ENCODE assay signal across 14 cellular contexts in the genomic region with DNA sequence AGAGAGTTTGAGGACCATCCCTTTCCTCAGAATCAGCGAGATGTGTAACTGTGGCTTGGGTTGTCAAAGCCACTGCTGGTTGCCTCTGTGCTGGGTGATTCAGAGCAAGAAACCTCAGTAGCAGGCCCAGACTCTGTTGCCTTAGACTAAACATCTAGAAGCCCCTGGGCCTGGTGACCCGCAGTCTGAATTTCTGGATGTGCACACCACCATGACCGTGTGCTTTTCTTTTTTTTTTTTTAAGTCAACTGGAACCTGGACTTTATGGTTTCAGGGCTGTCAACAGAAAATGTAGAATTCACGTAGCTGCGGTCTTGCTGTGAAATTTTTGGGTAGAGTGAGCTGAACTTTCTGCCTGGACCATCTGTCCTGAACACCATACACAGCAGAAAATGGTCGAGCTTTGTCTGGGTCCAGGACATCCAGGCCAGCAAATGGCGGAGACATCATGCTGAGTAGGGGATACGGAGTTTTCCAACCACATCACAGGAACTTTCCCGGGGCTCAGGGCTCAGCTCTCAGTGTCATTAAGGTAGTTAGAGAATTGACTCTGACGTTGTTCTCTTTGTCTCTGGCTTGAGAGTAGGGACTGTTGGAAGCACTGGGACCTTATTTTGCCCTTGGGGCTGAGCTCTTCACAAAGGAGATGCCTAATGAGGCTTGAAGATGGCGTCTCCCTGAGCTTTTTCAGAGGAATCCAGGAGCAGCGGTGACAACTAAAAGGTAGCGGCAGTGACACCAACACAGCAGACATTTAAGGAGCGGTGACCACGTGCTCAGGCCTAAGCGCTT. TPM values are rescaled to one million over a fixed set of nuclear protein-coding genes. Genes with fewer than 3 reads are reported as not detected.
DNase-seq lines count a peak whose midpoint lies in the region; ATAC-seq, FAIRE-seq and TF ChIP-seq lines count a peak whose summit lies in the region.
"Had no signal": no experiment of that assay in that cellular context is flagged by ENCODE, and none has a peak within 500 bp of the region (broad histone marks: within the 10 kb centered on the region; RNA-seq: fewer than 3 reads in every experiment).

No MANE protein-coding gene starts in this region.

- CTCF ChIA-PET in K562 (lab: Yijun Ruan, JAX; ENCODE audit: low intra/inter-chr PET ratio): no interaction called here

- no peak overlapping the region for H3K4me2 ChIP-seq in K562 (ENCODE audit: insufficient read depth, low read length)

- no peaks in the 10 kb centered on the region for H3K36me3 ChIP-seq in K562 (ENCODE audit: control insufficient read depth, insufficient read depth, low read length)
- H3K36me3 ChIP-seq: breast epithelium had no signal

- TF ChIP-seq EP300 in K562 (IDR thresholded peaks at IDR 0.05; ENCODE audit: low read length): no peak

- TF ChIP-seq CTCF in K562 (IDR thresholded peaks at IDR 0.05 in 2 of 3, conservative IDR thresholded peaks at IDR 0.05 in 1 of 3; ENCODE audit: insufficient read depth in 2 of 3, low read depth in 1 of 3, low read length in 3 of 3): no peak

- BruUV-seq in K562 (replicated peaks; lab: Mats Ljungman, UMichigan): no TSS peak

- no peak for DNase-seq in K562 (ENCODE audit: extremely low read depth in 1 of 4, low spot score in 3 of 4)
- DNase-seq in G401 (ENCODE audit: low spot score): no peak
- DNase-seq in NCI-H69 (lab: John Stamatoyannopoulos, UW): no peak
- no peak for DNase-seq in NCI-H146 treated with DMSO at 0.1 percent for 48 hours (lab: John Stamatoyannopoulos, UW; ENCODE audit: unreplicated experiment)
- no peak for DNase-seq in dermis blood vessel endothelial cell
- DNase-seq: activated CD4-positive, alpha-beta T cell treated with anti-CD3 and anti-CD28 coated beads, Interleukin-2, amount 50 U/mL, for 48 hours; COR-L47; foreskin keratinocyte; NCI-H1694 had no signal

- H3K27ac ChIP-seq in K562 (ENCODE audit: extremely low read depth, low read depth, low read length): no peak overlapping the region
- H3K27ac ChIP-seq: breast epithelium, foreskin keratinocyte had no signal

- H2AFZ ChIP-seq in K562 (ENCODE audit: low read depth, low read length): peak overlapping the region; percentile 51

- H3K79me2 ChIP-seq in K562 (ENCODE audit: control insufficient read depth, insufficient read depth, low read length): no peaks in the 10 kb centered on the region

- H3K9ac ChIP-seq in K562 (ENCODE audit: insufficient read depth in 1 of 2, low read depth in 2 of 2, low read length in 2 of 2): no peak overlapping the region; a peak in 1 of 4 replicates

- 47% methylated on average over 12 of the region's 16 CpGs for WGBS in K562 (ENCODE audit: insufficient coverage, low coverage, missing lambda C conversion rate)

- peak; percentile 32 for FAIRE-seq in K562 (lab: Jason Lieb, UNC)

- no peaks in the 10 kb centered on the region for H3K27me3 ChIP-seq in K562 (ENCODE audit: control insufficient read depth in 2 of 2, insufficient read depth in 2 of 2, low read length in 2 of 2)
- H3K27me3 ChIP-seq: breast epithelium, foreskin keratinocyte had no signal

- no peak overlapping the region for H3K4me3 ChIP-seq in K562
- H3K4me3 ChIP-seq: breast epithelium had no signal

- H3K4me1 ChIP-seq in K562 (replicated peaks in 1 of 2; ENCODE audit: control insufficient read depth in 2 of 2, insufficient read depth in 2 of 2, low read length in 2 of 2): peaks cover 0 to 3% of the 10 kb centered on the region in 2 experiments; a peak in 2 of 5 replicates
- H3K4me1 ChIP-seq: breast epithelium, foreskin keratinocyte had no signal

- TF ChIP-seq POLR2A in GM18505 (IDR thresholded peaks at IDR 0.05; ENCODE audit: borderline replicate concordance, extremely low read depth, insufficient read depth, insufficient read length) (peak; percentile 25), K562 (conservative IDR thresholded peaks at IDR 0.05) (no peak)

- intact Hi-C loops in K562 (cut with micrococcal nuclease): no loop called here

- no peaks in the 10 kb centered on the region for H4K20me1 ChIP-seq in K562 (replicated peaks; ENCODE audit: control insufficient read depth, insufficient read depth, low read length)

- no peaks in the 10 kb centered on the region for H3K9me3 ChIP-seq in K562 (replicated peaks; ENCODE audit: control insufficient read depth, insufficient read depth, low read depth, low read length)
- H3K9me3 ChIP-seq: breast epithelium had no signal

- in situ Hi-C loops in K562 (cut with MboI) (no loop called here), G401 (cut with HindIII; ENCODE audit: low sequenced_read_pairs) (no loop called here)

- no peaks in the 10 kb centered on the region for H3K9me1 ChIP-seq in K562 (ENCODE audit: control insufficient read depth, insufficient read depth, low read length)

- ATAC-seq in GM18505 (IDR thresholded peaks at IDR 0.05; ENCODE audit: unreplicated experiment) (peak; percentile 53), GM19463 (IDR thresholded peaks at IDR 0.05; ENCODE audit: unreplicated experiment) (peak; percentile 59), HG03095 (IDR thresholded peaks at IDR 0.05; ENCODE audit: unreplicated experiment) (peak; percentile 50), K562 (no peak)
- ATAC-seq: foreskin keratinocyte, Right ventricle myocardium inferior had no signal

- no peak for TF ChIP-seq RAD21 in K562 (CRISPR knock-in tag; conservative IDR thresholded peaks at IDR 0.05 in 1 of 2, IDR thresholded peaks at IDR 0.05 in 1 of 2)

- POLR2A ChIA-PET in K562 (lab: Yijun Ruan, JAX): no interaction called here

TF ChIP-seq in K562, 482 proteins besides CTCF, POLR2A, EP300 and RAD21:
- TF ChIP-seq ELK1 (CRISPR knock-in tag; IDR thresholded peaks at IDR 0.05) (no peak), ZNF583 (CRISPR knock-in tag; IDR thresholded peaks at IDR 0.05) (no peak), HDAC3 (IDR thresholded peaks at IDR 0.05; ENCODE audit: borderline replicate concordance, partially characterized antibody) (no peak), ELF4 (CRISPR knock-in tag; IDR thresholded peaks at IDR 0.05) (no peak), ARHGAP35 (IDR thresholded peaks at IDR 0.05; ENCODE audit: partially characterized antibody) (no peak), NFE2 (IDR thresholded peaks at IDR 0.05; ENCODE audit: low read depth) (no peak), SMARCC2 (IDR thresholded peaks at IDR 0.05; ENCODE audit: low read depth) (no peak)
- TF ChIP-seq, protein P1, sequence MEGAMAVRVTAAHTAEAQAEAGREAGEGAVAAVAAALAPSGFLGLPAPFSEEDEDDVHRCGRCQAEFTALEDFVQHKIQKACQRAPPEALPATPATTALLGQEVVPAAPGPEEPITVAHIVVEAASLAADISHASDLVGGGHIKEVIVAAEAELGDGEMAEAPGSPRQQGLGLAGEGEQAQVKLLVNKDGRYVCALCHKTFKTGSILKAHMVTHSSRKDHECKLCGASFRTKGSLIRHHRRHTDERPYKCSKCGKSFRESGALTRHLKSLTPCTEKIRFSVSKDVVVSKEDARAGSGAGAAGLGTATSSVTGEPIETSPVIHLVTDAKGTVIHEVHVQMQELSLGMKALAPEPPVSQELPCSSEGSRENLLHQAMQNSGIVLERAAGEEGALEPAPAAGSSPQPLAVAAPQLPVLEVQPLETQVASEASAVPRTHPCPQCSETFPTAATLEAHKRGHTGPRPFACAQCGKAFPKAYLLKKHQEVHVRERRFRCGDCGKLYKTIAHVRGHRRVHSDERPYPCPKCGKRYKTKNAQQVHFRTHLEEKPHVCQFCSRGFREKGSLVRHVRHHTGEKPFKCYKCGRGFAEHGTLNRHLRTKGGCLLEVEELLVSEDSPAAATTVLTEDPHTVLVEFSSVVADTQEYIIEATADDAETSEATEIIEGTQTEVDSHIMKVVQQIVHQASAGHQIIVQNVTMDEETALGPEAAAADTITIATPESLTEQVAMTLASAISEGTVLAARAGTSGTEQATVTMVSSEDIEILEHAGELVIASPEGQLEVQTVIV (CRISPR knock-in tag; IDR thresholded peaks at IDR 0.05; ENCODE audit: borderline replicate concordance): no peak

RNA-seq across cellular contexts. Expression of gene BATF, which starts 23.0 kb away (rescaled TPM):
- not detected in 2 replicates for total RNA-seq in K562 (2011; cell fraction: chromatin; rRNA removed; ENCODE audit: low replicate concordance)
- 0.50 TPM in 1 of 2 replicates, not detected in the other for total RNA-seq in K562 (2011; cell fraction: nucleolus; rRNA removed)
- total RNA-seq in K562 (2011; cell fraction: nucleoplasm; rRNA removed): not detected in 2 replicates
- total RNA-seq in K562 (2014; rRNA removed) (1.0 and 3.4 TPM in 2 replicates), K562 (2014; rRNA removed; fragmentation: Illumina TruSeq; extraction: Trizol) (0.26 TPM in 1 of 2 replicates, not detected in the other), K562 (2015; rRNA removed; fragmentation: Illumina TruSeq; extraction: Trizol) (2.1 and 2.9 TPM in 2 replicates), K562 (2021) (0.31 and 0.49 TPM in 2 replicates), dermis blood vessel endothelial cell (2.0 and 3.2 TPM in 2 replicates)
- polyA plus RNA-seq in K562 (2011; rRNA removed) (0.32 TPM in 1 of 2 replicates, not detected in the other), K562 (2014; fragmentation: Illumina TruSeq; extraction: Trizol) (0.55 and 1.1 TPM in 2 replicates), K562 (2014; fragmentation: Nextera tagmentation; extraction: Ambion mirVana) (under 1 TPM; 0.13 to 0.28 TPM), K562 (2014; rRNA removed) (1.0 and 1.3 TPM in 2 replicates)
- polyA plus RNA-seq in K562 (2011; cell fraction: cytosol; rRNA removed): 0.31 and 0.58 TPM in 2 replicates
- not detected in 2 replicates for polyA plus RNA-seq in K562 (2011; cell fraction: nucleus; rRNA removed)
- polyA plus RNA-seq in K562 (2012): 1.8 and 2.3 TPM in 2 replicates
- polyA minus RNA-seq in K562 (2011; rRNA and poly(A)+ RNA removed): not detected in 2 replicates
- polyA minus RNA-seq in K562 (2011; cell fraction: cytosol; rRNA and poly(A)+ RNA removed): not detected in 2 replicates
- polyA minus RNA-seq in K562 (2011; cell fraction: nucleus; rRNA and poly(A)+ RNA removed): not detected in 2 replicates
- total RNA-seq in G401 (2014; rRNA removed; shearing (Covaris generic)): not detected in 2 replicates
- total RNA-seq: foreskin keratinocyte had no signal
- polyA plus RNA-seq: foreskin keratinocyte had no signal
